ENCODE assay signal across 2 cellular contexts in the genomic region with DNA sequence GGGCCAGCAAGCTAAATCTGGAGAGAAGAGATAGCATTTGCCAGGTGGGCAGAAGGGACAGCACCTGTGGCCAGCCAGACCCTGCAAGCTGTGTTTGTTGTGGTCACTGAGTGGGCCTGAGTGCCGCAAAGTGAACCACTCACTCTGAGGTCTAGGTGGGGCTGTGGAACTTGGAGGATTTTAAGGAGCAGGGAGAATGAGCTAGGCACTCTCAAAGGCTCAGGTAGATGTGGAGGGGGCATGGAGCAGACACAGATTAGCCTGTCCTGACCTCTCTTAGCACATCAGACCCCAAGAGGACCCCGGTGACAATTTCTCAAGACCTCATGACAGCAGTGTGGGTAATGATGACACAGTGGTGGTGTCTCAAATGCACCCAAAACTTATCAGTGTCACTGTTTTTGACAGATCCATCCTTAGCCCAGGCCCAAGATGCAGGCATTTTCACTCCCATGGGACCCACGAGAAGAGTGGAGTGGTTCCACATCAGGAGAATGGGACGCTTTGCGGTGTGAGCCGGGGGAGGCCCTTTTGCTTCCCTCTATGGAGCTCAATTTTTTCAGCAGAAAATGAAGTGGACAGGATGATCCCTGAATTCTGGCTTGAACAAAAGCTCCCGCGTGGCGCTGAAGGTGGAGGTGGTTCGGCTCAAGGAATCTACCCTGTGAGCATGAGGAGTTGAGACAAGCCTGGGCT.
TF ChIP-seq lines count a peak whose summit lies in the region.

No MANE protein-coding gene starts in this region.

TF ChIP-seq in SK-N-SH treated with all-trans-retinoic acid at 6 μM for 48 hours, 23 proteins besides CTCF, POLR2A, EP300 and RAD21 (continued from another document):
- TF ChIP-seq, protein P1, sequence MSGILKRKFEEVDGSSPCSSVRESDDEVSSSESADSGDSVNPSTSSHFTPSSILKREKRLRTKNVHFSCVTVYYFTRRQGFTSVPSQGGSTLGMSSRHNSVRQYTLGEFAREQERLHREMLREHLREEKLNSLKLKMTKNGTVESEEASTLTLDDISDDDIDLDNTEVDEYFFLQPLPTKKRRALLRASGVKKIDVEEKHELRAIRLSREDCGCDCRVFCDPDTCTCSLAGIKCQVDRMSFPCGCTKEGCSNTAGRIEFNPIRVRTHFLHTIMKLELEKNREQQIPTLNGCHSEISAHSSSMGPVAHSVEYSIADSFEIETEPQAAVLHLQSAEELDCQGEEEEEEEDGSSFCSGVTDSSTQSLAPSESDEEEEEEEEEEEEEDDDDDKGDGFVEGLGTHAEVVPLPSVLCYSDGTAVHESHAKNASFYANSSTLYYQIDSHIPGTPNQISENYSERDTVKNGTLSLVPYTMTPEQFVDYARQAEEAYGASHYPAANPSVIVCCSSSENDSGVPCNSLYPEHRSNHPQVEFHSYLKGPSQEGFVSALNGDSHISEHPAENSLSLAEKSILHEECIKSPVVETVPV (CRISPR knock-in tag; IDR thresholded peaks at IDR 0.05) = no peak
- no peak for TF ChIP-seq ESRRG (CRISPR knock-in tag; IDR thresholded peaks at IDR 0.05)
- no peak for TF ChIP-seq ISL1 (CRISPR knock-in tag; IDR thresholded peaks at IDR 0.05)
- no peak for TF ChIP-seq OSR1 (CRISPR knock-in tag; IDR thresholded peaks at IDR 0.05)
- TF ChIP-seq RARB (CRISPR knock-in tag; IDR thresholded peaks at IDR 0.05) = no peak
- TF ChIP-seq, protein P2, sequence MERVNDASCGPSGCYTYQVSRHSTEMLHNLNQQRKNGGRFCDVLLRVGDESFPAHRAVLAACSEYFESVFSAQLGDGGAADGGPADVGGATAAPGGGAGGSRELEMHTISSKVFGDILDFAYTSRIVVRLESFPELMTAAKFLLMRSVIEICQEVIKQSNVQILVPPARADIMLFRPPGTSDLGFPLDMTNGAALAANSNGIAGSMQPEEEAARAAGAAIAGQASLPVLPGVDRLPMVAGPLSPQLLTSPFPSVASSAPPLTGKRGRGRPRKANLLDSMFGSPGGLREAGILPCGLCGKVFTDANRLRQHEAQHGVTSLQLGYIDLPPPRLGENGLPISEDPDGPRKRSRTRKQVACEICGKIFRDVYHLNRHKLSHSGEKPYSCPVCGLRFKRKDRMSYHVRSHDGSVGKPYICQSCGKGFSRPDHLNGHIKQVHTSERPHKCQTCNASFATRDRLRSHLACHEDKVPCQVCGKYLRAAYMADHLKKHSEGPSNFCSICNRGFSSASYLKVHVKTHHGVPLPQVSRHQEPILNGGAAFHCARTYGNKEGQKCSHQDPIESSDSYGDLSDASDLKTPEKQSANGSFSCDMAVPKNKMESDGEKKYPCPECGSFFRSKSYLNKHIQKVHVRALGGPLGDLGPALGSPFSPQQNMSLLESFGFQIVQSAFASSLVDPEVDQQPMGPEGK (CRISPR knock-in tag; IDR thresholded peaks at IDR 0.05; ENCODE audit: borderline replicate concordance) = no peak
- TF ChIP-seq, protein P3, sequence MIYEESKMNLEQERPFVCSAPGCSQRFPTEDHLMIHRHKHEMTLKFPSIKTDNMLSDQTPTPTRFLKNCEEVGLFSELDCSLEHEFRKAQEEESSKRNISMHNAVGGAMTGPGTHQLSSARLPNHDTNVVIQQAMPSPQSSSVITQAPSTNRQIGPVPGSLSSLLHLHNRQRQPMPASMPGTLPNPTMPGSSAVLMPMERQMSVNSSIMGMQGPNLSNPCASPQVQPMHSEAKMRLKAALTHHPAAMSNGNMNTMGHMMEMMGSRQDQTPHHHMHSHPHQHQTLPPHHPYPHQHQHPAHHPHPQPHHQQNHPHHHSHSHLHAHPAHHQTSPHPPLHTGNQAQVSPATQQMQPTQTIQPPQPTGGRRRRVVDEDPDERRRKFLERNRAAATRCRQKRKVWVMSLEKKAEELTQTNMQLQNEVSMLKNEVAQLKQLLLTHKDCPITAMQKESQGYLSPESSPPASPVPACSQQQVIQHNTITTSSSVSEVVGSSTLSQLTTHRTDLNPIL (CRISPR knock-in tag; IDR thresholded peaks at IDR 0.05; ENCODE audit: low read depth) = no peak
- TF ChIP-seq ZFP3 (CRISPR knock-in tag; IDR thresholded peaks at IDR 0.05) = no peak
- TF ChIP-seq ZNF8 (CRISPR knock-in tag; IDR thresholded peaks at IDR 0.05) = no peak
- no peak for TF ChIP-seq ZNF70 (CRISPR knock-in tag; IDR thresholded peaks at IDR 0.05)
- no peak for TF ChIP-seq ZC3H10 (CRISPR knock-in tag; IDR thresholded peaks at IDR 0.05)

TF ChIP-seq in SK-N-SH, 30 proteins besides CTCF, POLR2A, EP300 and RAD21 (continued from another document):
- TF ChIP-seq, protein P4, sequence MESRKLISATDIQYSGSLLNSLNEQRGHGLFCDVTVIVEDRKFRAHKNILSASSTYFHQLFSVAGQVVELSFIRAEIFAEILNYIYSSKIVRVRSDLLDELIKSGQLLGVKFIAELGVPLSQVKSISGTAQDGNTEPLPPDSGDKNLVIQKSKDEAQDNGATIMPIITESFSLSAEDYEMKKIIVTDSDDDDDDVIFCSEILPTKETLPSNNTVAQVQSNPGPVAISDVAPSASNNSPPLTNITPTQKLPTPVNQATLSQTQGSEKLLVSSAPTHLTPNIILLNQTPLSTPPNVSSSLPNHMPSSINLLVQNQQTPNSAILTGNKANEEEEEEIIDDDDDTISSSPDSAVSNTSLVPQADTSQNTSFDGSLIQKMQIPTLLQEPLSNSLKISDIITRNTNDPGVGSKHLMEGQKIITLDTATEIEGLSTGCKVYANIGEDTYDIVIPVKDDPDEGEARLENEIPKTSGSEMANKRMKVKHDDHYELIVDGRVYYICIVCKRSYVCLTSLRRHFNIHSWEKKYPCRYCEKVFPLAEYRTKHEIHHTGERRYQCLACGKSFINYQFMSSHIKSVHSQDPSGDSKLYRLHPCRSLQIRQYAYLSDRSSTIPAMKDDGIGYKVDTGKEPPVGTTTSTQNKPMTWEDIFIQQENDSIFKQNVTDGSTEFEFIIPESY (IDR thresholded peaks at IDR 0.05; ENCODE audit: borderline replicate concordance, low read depth) = no peak
- TF ChIP-seq, protein P5, sequence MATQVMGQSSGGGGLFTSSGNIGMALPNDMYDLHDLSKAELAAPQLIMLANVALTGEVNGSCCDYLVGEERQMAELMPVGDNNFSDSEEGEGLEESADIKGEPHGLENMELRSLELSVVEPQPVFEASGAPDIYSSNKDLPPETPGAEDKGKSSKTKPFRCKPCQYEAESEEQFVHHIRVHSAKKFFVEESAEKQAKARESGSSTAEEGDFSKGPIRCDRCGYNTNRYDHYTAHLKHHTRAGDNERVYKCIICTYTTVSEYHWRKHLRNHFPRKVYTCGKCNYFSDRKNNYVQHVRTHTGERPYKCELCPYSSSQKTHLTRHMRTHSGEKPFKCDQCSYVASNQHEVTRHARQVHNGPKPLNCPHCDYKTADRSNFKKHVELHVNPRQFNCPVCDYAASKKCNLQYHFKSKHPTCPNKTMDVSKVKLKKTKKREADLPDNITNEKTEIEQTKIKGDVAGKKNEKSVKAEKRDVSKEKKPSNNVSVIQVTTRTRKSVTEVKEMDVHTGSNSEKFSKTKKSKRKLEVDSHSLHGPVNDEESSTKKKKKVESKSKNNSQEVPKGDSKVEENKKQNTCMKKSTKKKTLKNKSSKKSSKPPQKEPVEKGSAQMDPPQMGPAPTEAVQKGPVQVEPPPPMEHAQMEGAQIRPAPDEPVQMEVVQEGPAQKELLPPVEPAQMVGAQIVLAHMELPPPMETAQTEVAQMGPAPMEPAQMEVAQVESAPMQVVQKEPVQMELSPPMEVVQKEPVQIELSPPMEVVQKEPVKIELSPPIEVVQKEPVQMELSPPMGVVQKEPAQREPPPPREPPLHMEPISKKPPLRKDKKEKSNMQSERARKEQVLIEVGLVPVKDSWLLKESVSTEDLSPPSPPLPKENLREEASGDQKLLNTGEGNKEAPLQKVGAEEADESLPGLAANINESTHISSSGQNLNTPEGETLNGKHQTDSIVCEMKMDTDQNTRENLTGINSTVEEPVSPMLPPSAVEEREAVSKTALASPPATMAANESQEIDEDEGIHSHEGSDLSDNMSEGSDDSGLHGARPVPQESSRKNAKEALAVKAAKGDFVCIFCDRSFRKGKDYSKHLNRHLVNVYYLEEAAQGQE (IDR thresholded peaks at IDR 0.05; ENCODE audit: low read depth, low read length) = no peak
- TF ChIP-seq RXRA (IDR thresholded peaks at IDR 0.05; ENCODE audit: borderline replicate concordance, low read depth) = no peak
- TF ChIP-seq RFX5 (IDR thresholded peaks at IDR 0.05; ENCODE audit: low read length) = no peak
- TF ChIP-seq FOSL2 (IDR thresholded peaks at IDR 0.05; ENCODE audit: borderline replicate concordance, low read depth) = no peak
- TF ChIP-seq GABPA (IDR thresholded peaks at IDR 0.05; ENCODE audit: low read depth) = no peak
- no peak for TF ChIP-seq NRF1 (IDR thresholded peaks at IDR 0.05; ENCODE audit: low read depth, low read length)
- no peak for TF ChIP-seq RCOR1 (IDR thresholded peaks at IDR 0.05; ENCODE audit: low read length)
- no peak for TF ChIP-seq GATA2 (CRISPR knock-in tag; IDR thresholded peaks at IDR 0.05)
- no peak for TF ChIP-seq SMC3 (IDR thresholded peaks at IDR 0.05; ENCODE audit: low read depth, low read length)
- TF ChIP-seq, protein P6, sequence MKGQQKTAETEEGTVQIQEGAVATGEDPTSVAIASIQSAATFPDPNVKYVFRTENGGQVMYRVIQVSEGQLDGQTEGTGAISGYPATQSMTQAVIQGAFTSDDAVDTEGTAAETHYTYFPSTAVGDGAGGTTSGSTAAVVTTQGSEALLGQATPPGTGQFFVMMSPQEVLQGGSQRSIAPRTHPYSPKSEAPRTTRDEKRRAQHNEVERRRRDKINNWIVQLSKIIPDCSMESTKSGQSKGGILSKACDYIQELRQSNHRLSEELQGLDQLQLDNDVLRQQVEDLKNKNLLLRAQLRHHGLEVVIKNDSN (IDR thresholded peaks at IDR 0.05; ENCODE audit: borderline replicate concordance, low read depth) = no peak
- no peak for TF ChIP-seq SIN3A (IDR thresholded peaks at IDR 0.05; ENCODE audit: borderline replicate concordance, low read depth, low read length)
- TF ChIP-seq, protein P7, sequence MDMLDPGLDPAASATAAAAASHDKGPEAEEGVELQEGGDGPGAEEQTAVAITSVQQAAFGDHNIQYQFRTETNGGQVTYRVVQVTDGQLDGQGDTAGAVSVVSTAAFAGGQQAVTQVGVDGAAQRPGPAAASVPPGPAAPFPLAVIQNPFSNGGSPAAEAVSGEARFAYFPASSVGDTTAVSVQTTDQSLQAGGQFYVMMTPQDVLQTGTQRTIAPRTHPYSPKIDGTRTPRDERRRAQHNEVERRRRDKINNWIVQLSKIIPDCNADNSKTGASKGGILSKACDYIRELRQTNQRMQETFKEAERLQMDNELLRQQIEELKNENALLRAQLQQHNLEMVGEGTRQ (IDR thresholded peaks at IDR 0.05; ENCODE audit: borderline replicate concordance, low read depth, low read length) = no peak
- TF ChIP-seq POLR2AphosphoS5 (IDR thresholded peaks at IDR 0.05; ENCODE audit: low read depth, low read length) = no peak
TF ChIP-seq in SK-N-SH: peak in this region for 0.
